9 cellular contexts compared by ENCODE assay signal in the genomic region with DNA sequence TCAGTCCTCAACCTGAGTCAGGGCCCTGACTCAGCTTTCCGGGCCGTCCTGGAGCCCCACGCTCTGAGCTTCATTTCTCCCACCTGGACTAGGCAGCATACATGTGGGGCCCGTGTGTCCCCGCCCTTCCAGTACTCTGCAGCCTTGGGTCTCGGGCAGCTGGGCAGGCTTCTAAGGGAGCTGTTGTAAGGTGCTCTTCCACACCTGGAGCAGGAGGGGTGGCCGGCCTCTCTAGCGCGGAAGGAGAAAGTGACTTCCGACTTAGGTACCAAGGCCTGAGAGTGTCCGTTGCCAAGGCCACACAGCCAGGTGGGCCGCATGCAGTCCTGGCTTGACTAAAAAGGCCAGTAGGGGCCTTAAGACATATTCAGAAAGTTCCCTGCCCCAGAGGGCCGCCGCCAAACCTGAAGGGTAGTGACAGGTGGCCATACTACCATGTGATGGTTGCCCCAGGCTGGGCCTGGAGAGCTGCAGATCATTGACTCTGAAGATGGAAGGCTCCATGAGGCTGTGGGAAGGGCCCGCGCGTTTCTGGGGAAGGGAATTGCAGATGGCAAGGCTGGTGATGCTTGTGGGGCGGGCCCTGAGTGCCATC. TPM values are rescaled to one million over a fixed set of nuclear protein-coding genes. Genes with fewer than 3 reads are reported as not detected.
A peak's percentile ranks its signal among the peaks of the same experiment; 100 is the strongest.
DNase-seq lines count a peak whose midpoint lies in the region; ATAC-seq and TF ChIP-seq lines count a peak whose summit lies in the region.
"Had no signal": no experiment of that assay in that cellular context is flagged by ENCODE, and none has a peak within 500 bp of the region (broad histone marks: within the 10 kb centered on the region; RNA-seq: fewer than 3 reads in every experiment).

No MANE protein-coding gene starts in this region.

- no peaks in the 10 kb centered on the region for H3K9me3 Mint-ChIP-seq in dendritic cell treated with granulocyte-macrophage colony-stimulating factor and Interleukin-4, amounts not matched to agents 40 ng/mL and 50 ng/mL, for 4 days

- H3K4me3 ChIP-seq in prostate gland = peak overlapping the region in 1 of 2 donors; percentile 62

- H3K4me3 Mint-ChIP-seq in dendritic cell treated with granulocyte-macrophage colony-stimulating factor and Interleukin-4, amounts not matched to agents 40 ng/mL and 50 ng/mL, for 4 days = peak overlapping the region; percentile 53

- no peaks in the 10 kb centered on the region for H3K9me3 ChIP-seq in prostate gland

- H3K27me3 Mint-ChIP-seq in dendritic cell treated with granulocyte-macrophage colony-stimulating factor and Interleukin-4, amounts not matched to agents 40 ng/mL and 50 ng/mL, for 4 days = no peaks in the 10 kb centered on the region

- peaks cover 16% of the 10 kb centered on the region for H3K4me1 ChIP-seq in prostate gland (replicated peaks)

- H3K27ac ChIP-seq in prostate gland = peak overlapping the region; percentile 96 to 98

- TF ChIP-seq CTCF in prostate gland (IDR thresholded peaks at IDR 0.05) = no peak

- WGBS in prostate gland = 62% methylated on average over 14 of the region's 18 CpGs

- DNase-seq in activated CD4-positive, CD25-positive, alpha-beta regulatory T cell treated with anti-CD3 and anti-CD28 coated beads, Interleukin-2, amount 50 U/mL, for 72 hours = no peak
- DNase-seq in prostate gland (ENCODE audit: low spot score) = no peak
- DNase-seq in AML-193 (lab: John Stamatoyannopoulos, UW) = no peak
- no peak for DNase-seq in cerebellum (ENCODE audit: low spot score)

- H3K36me3 ChIP-seq in prostate gland = peaks cover 19 to 21% of the 10 kb centered on the region in 2 donors

- intact Hi-C loops in dendritic cell treated with granulocyte-macrophage colony-stimulating factor and Interleukin-4, amounts not matched to agents 40 ng/mL and 50 ng/mL, for 4 days (cut with micrococcal nuclease) = no loop called here
- intact Hi-C loops in prostate gland (cut with DNase I) = loop anchor here (1.0 to 2.0 kb wide), 2 partner anchors 13 to 63 kb away; a partner anchor contains a TSS

- H3K27ac Mint-ChIP-seq in dendritic cell treated with granulocyte-macrophage colony-stimulating factor and Interleukin-4, amounts not matched to agents 40 ng/mL and 50 ng/mL, for 4 days = peak overlapping the region; percentile 71

- H3K27me3 ChIP-seq in prostate gland (replicated peaks; ENCODE audit: insufficient read depth) = no peaks in the 10 kb centered on the region

- peaks cover 78% of the 10 kb centered on the region for H3K36me3 Mint-ChIP-seq in dendritic cell treated with granulocyte-macrophage colony-stimulating factor and Interleukin-4, amounts not matched to agents 40 ng/mL and 50 ng/mL, for 4 days (ENCODE audit: low read depth)

- peaks cover 70% of the 10 kb centered on the region for H3K4me1 Mint-ChIP-seq in dendritic cell treated with granulocyte-macrophage colony-stimulating factor and Interleukin-4, amounts not matched to agents 40 ng/mL and 50 ng/mL, for 4 days (ENCODE audit: low read depth)

- ATAC-seq in activated CD4-positive, CD25-positive, alpha-beta regulatory T cell treated with anti-CD3 and anti-CD28 coated beads, Interleukin-2, amount 50 U/mL, for 24 hours = peak; percentile 7 to 8
- peak; percentile 23 for ATAC-seq in HG03439 (IDR thresholded peaks at IDR 0.05; ENCODE audit: unreplicated experiment)
- ATAC-seq in GM18519 (IDR thresholded peaks at IDR 0.05; ENCODE audit: low FRiP score, unreplicated experiment) = no peak

- TF ChIP-seq POLR2A in prostate gland (IDR thresholded peaks at IDR 0.05) = no peak

RNA-seq across cellular contexts. Expression of a gene that starts 9.4 kb away (rescaled TPM):
- total RNA-seq in prostate gland (10 to 100 TPM in 1 of 2 donors, 1 to 10 TPM in 1; 8.7 to 32.0 TPM), cerebellum (3.4 TPM)

RNA-seq across cellular contexts. Expression of a gene that starts 19.4 kb away (rescaled TPM):
- total RNA-seq in prostate gland (not detected), cerebellum (0.36 TPM)
- total RNA-seq: activated CD8-positive, alpha-beta memory T cell treated with anti-CD3 and anti-CD28 coated beads for 36 hours had no signal

RNA-seq across cellular contexts. Expression of a gene that starts 23.5 kb away (rescaled TPM):
- total RNA-seq in prostate gland = 100 to 1,000 TPM; 118 to 301 TPM
- 63.8 TPM for total RNA-seq in cerebellum

RNA-seq across cellular contexts. Expression of a gene that starts 32.7 kb away (rescaled TPM):
- 10 to 100 TPM; 93.0 to 99.9 TPM for total RNA-seq in prostate gland
- total RNA-seq in cerebellum = 19.3 TPM

RNA-seq across cellular contexts. Expression of a gene that starts 39.7 kb away (rescaled TPM):
- total RNA-seq in prostate gland (10 to 100 TPM in 1 of 2 donors, 1 to 10 TPM in 1; 4.1 to 10.7 TPM), cerebellum (4.2 TPM)
